ENCODE assay signal across 14 cellular contexts in the genomic region with DNA sequence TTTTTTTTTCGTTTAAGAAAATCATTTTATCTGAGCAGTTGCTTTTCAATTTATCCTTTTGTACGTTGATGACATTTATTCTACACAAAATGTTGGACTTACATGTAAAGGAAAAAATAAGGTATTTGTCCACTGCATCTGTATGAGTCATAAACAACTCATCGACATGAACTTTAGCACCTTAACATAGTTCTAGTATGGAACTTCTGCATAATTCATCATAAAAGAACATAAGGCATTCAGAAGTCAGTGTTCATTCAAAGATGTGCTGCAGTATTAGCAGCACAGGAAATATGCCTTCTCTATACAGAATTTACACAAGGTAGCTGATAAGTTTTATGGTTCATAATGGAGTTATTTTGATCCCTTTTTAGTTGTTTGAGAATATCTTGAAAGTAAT.
DNase-seq lines count a peak whose midpoint lies in the region; FAIRE-seq and TF ChIP-seq lines count a peak whose summit lies in the region.
"Had no signal": no experiment of that assay in that cellular context is flagged by ENCODE, and none has a peak within 500 bp of the region (broad histone marks: within the 10 kb centered on the region; RNA-seq: fewer than 3 reads in every experiment).

No MANE protein-coding gene starts in this region.

- no peaks in the 10 kb centered on the region for H3K9me3 ChIP-seq in SK-N-SH

- peak; percentile 11 for DNase-seq in HT1080 (ENCODE audit: low read depth)
- no peak for DNase-seq in RCC 7860 (ENCODE audit: low spot score)
- DNase-seq in bronchial epithelial cell (ENCODE audit: low read depth) = peak; percentile 76
- DNase-seq in activated CD4-positive, alpha-beta T cell treated with anti-CD3 and anti-CD28 coated beads, Interleukin-2, amount 50 U/mL, for 1 hour = no peak
- DNase-seq in SK-N-SH = no peak
- no peak for DNase-seq in activated CD4-positive, alpha-beta T cell treated with anti-CD3 and anti-CD28 coated beads, Interleukin-2, amount 10 ng/mL, durations not matched to agents 7 days and 5 days
- DNase-seq: CD8-positive, alpha-beta T cell; COR-L47; DMS153; DND-41; GDM1; IMR-90 had no signal

- no peak overlapping the region for H3K27ac ChIP-seq in SK-N-SH (ENCODE audit: low read depth in 2 of 2, low read length in 1 of 2)

- no peaks in the 10 kb centered on the region for H3K79me2 ChIP-seq in SK-N-SH (ENCODE audit: insufficient read depth)

- TF ChIP-seq EP300 in SK-N-SH (IDR thresholded peaks at IDR 0.05; ENCODE audit: borderline replicate concordance in 1 of 2, low read depth in 1 of 2, low read length in 1 of 2) = no peak

- 15% methylated on average over 3 of the region's 3 CpGs for WGBS in SK-N-SH (ENCODE audit: low lambda C conversion rate)

- no peak overlapping the region for H3K4me2 ChIP-seq in SK-N-SH

- H3K9me3 Mint-ChIP-seq in activated CD4-positive, alpha-beta T cell treated with anti-CD3 and anti-CD28 coated beads, Interleukin-2, amount 10 ng/mL, durations not matched to agents 7 days and 5 days = no peaks in the 10 kb centered on the region

- H3K36me3 Mint-ChIP-seq in activated CD4-positive, alpha-beta T cell treated with anti-CD3 and anti-CD28 coated beads, Interleukin-2, amount 10 ng/mL, durations not matched to agents 7 days and 5 days (ENCODE audit: low read depth) = no peaks in the 10 kb centered on the region
- H3K36me3 Mint-ChIP-seq: CD14-positive monocyte; CD8-positive, alpha-beta T cell had no signal

- H3K4me3 Mint-ChIP-seq in activated CD4-positive, alpha-beta T cell treated with anti-CD3 and anti-CD28 coated beads, Interleukin-2, amount 10 ng/mL, durations not matched to agents 7 days and 5 days = no peak overlapping the region
- H3K4me3 Mint-ChIP-seq: CD14-positive monocyte; CD8-positive, alpha-beta T cell had no signal

- TF ChIP-seq CTCF in bronchial epithelial cell (IDR thresholded peaks at IDR 0.05; ENCODE audit: insufficient read depth, low read length, severe bottlenecking) (no peak), SK-N-SH (IDR thresholded peaks at IDR 0.05) (no peak)

- TF ChIP-seq RAD21 in SK-N-SH (IDR thresholded peaks at IDR 0.05; ENCODE audit: low read length) = no peak

- H3K36me3 ChIP-seq in bronchial epithelial cell (ENCODE audit: control insufficient read depth, insufficient read depth, low read length) (no peaks in the 10 kb centered on the region), SK-N-SH (replicated peaks in 1 of 2; ENCODE audit: control insufficient read depth in 1 of 2, insufficient read depth in 2 of 2, low read length in 1 of 2) (no peaks in the 10 kb centered on the region)

- H3K27ac Mint-ChIP-seq in activated CD4-positive, alpha-beta T cell treated with anti-CD3 and anti-CD28 coated beads, Interleukin-2, amount 10 ng/mL, durations not matched to agents 7 days and 5 days = no peak overlapping the region
- H3K27ac Mint-ChIP-seq: CD14-positive monocyte; CD8-positive, alpha-beta T cell had no signal

- H4K20me1 ChIP-seq in SK-N-SH (ENCODE audit: insufficient read depth) = no peaks in the 10 kb centered on the region

- CTCF ChIA-PET in SK-N-SH (lab: Yijun Ruan, JAX) = no interaction called here
- CTCF ChIA-PET in activated CD4-positive, alpha-beta T cell treated with anti-CD3 and anti-CD28 coated beads, Interleukin-2, amount 10 ng/mL, durations not matched to agents 7 days and 5 days (lab: Charles Lee) = no interaction called here

- H3K9ac ChIP-seq in SK-N-SH = no peak overlapping the region

- H3K27me3 Mint-ChIP-seq in activated CD4-positive, alpha-beta T cell treated with anti-CD3 and anti-CD28 coated beads, Interleukin-2, amount 10 ng/mL, durations not matched to agents 7 days and 5 days = no peaks in the 10 kb centered on the region

- no peak overlapping the region for H2AFZ ChIP-seq in SK-N-SH (ENCODE audit: low read depth)

- POLR2A ChIA-PET in SK-N-SH (lab: Yijun Ruan, JAX) = no interaction called here
- POLR2A ChIA-PET in activated CD4-positive, alpha-beta T cell treated with anti-CD3 and anti-CD28 coated beads, Interleukin-2, amount 10 ng/mL, durations not matched to agents 7 days and 5 days (lab: Charles Lee) = no interaction called here

- H3K9me2 ChIP-seq in SK-N-SH = no peaks in the 10 kb centered on the region

- H3K4me1 ChIP-seq in SK-N-SH (ENCODE audit: control insufficient read depth in 1 of 2, insufficient read depth in 2 of 2, low read depth in 1 of 2, low read length in 1 of 2) = no peaks in the 10 kb centered on the region

- H3F3A ChIP-seq in SK-N-SH (replicated peaks; ENCODE audit: insufficient read depth) = no peaks in the 10 kb centered on the region

- FAIRE-seq in RCC 7860 (lab: Jason Lieb, UNC) = peak; percentile 12
- FAIRE-seq in bronchial epithelial cell (lab: Jason Lieb, UNC) = no peak
- FAIRE-seq: D721Med had no signal

- H3K27me3 ChIP-seq in bronchial epithelial cell (ENCODE audit: control insufficient read depth, insufficient read depth, low read length) (no peaks in the 10 kb centered on the region), SK-N-SH (ENCODE audit: insufficient read depth) (no peaks in the 10 kb centered on the region)

- no peak overlapping the region for H3K4me3 ChIP-seq in bronchial epithelial cell (ENCODE audit: low read depth, low read length)
- H3K4me3 ChIP-seq in SK-N-SH (ENCODE audit: low read depth in 2 of 2, low read length in 1 of 2) = no peak overlapping the region

- no peaks in the 10 kb centered on the region for H3K4me1 Mint-ChIP-seq in activated CD4-positive, alpha-beta T cell treated with anti-CD3 and anti-CD28 coated beads, Interleukin-2, amount 10 ng/mL, durations not matched to agents 7 days and 5 days
- H3K4me1 Mint-ChIP-seq: CD14-positive monocyte had no signal

TF ChIP-seq in SK-N-SH, 30 proteins besides CTCF, POLR2A, EP300 and RAD21:
- no peak for TF ChIP-seq TEAD4 (IDR thresholded peaks at IDR 0.05; ENCODE audit: borderline replicate concordance, insufficient read depth)

Comparison
In these comparisons a context has a peak if more than half of its experiments do, and no peak if none do; other contexts are left out.
1. DNase-seq: peak in HT1080 (single experiment) and bronchial epithelial cell (single experiment); none in RCC 7860 (single experiment), activated CD4-positive, alpha-beta T cell treated with anti-CD3 and anti-CD28 coated beads, Interleukin-2, amount 50 U/mL, for 1 hour (single experiment), SK-N-SH (single experiment) and activated CD4-positive, alpha-beta T cell treated with anti-CD3 and anti-CD28 coated beads, Interleukin-2, amount 10 ng/mL, durations not matched to agents 7 days and 5 days (single experiment).